8 cellular contexts compared by ENCODE assay signal in the genomic region with DNA sequence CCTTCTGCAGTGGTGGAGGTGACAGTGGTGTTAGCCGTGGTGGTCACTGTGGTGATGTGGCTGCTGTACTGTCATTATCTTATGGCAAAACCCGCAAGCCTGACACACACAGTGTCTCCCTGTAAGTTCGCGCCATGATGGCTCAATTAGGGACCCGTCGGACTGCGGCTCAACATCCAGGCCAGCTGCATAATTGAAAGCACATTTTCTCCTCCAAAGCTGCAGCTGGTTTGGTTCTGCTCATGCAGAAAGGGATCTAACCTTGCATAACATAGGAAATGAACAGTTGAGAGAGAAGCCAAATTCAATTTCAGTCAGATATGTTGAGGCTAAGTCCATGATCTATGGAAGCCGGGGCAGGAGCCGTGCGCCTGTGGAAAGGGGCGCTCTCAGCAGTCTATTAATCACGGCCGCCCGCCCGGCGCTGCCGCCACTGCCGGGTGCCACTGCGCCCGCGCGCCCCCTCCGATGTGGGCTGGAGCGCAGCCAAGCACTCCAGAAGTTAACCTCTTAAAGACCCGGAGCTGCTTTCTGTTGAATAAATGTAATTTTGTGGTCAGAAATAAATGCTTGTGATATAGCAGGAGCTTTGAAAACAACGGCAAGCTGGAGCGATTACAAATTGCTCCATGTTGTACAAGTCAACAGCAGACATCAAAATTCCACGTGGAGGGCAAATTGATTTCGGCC.
DNase-seq lines count a peak whose midpoint lies in the region; ATAC-seq and TF ChIP-seq lines count a peak whose summit lies in the region.

No MANE protein-coding gene starts in this region.

- ATAC-seq in GM18505 (IDR thresholded peaks at IDR 0.05; ENCODE audit: unreplicated experiment) (no peak), GM19397 (IDR thresholded peaks at IDR 0.05; ENCODE audit: unreplicated experiment) (no peak)

- BruUV-seq in mammary epithelial cell (replicated peaks; lab: Mats Ljungman, UMichigan), result no TSS peak

- H3K4me1 ChIP-seq in breast epithelium (no peaks in the 10 kb centered on the region), mammary epithelial cell (ENCODE audit: insufficient read depth, low read length) (peaks cover 9% of the 10 kb centered on the region)

- peak in 1 of 2 donors; percentile 20 for DNase-seq in breast epithelium (ENCODE audit: low spot score in 2 of 2)
- DNase-seq in mammary epithelial cell, result no peak
- DNase-seq in T1000 (lab: John Stamatoyannopoulos, UW), result peak; percentile 21
- DNase-seq in hypothalamus (lab: John Stamatoyannopoulos, UW), result peak in 38 of 51 donors; percentile 7 to 72 (median 36)
- DNase-seq in stromal cell of bone marrow (ENCODE audit: low read depth), result peak; percentile 81
- no peak for DNase-seq in NK-92 treated with Interleukin-12 subunit alpha and Interleukin-12 subunit beta, amount 100 ng/mL, for 24 hours (lab: John Stamatoyannopoulos, UW)

- no peaks in the 10 kb centered on the region for H3K9me3 ChIP-seq in breast epithelium
- H3K9me3 ChIP-seq in mammary epithelial cell (replicated peaks; ENCODE audit: insufficient read depth, low read length), result no peaks in the 10 kb centered on the region

- no peak overlapping the region for H3K4me2 ChIP-seq in mammary epithelial cell (ENCODE audit: insufficient read depth, low read depth, low read length)

- no peak overlapping the region for H2AFZ ChIP-seq in mammary epithelial cell (ENCODE audit: low read depth, low read length)

- no peak overlapping the region for H3K9ac ChIP-seq in mammary epithelial cell (ENCODE audit: insufficient read depth, low read length)

- WGBS in mammary epithelial cell (ENCODE audit: low coverage, missing lambda C conversion rate), result 53% methylated on average over 17 of the region's 29 CpGs

- no peaks in the 10 kb centered on the region for H4K20me1 ChIP-seq in mammary epithelial cell (ENCODE audit: insufficient read depth, low read length)

- H3K4me3 ChIP-seq in breast epithelium (peak overlapping the region; percentile 8 to 45 (median 13)), mammary epithelial cell (replicated peaks in 1 of 3; ENCODE audit: insufficient read depth in 1 of 3, low read depth in 2 of 3, low read length in 3 of 3) (no peak overlapping the region)

- in situ Hi-C loops in mammary epithelial cell (cut with MboI; ENCODE audit: low sequenced_read_pairs in 2 of 2), result no loop called here

- H3K36me3 ChIP-seq in breast epithelium (no peaks in the 10 kb centered on the region), mammary epithelial cell (ENCODE audit: insufficient read depth, low read length) (no peaks in the 10 kb centered on the region)

- CTCF ChIA-PET in mammary epithelial cell (lab: Charles Lee; ENCODE audit: low non-redundant PET), result interaction anchor here (0.6 kb wide), 1 partner anchor 105 kb away, joined by 6 read pairs; no protein-coding TSS in a partner anchor

- TF ChIP-seq CTCF in breast epithelium (IDR thresholded peaks at IDR 0.05) (no peak), mammary epithelial cell (conservative IDR thresholded peaks at IDR 0.05 in 1 of 2, IDR thresholded peaks at IDR 0.05 in 1 of 2; ENCODE audit: extremely low read depth in 1 of 2, insufficient read depth in 1 of 2, low read depth in 1 of 2, low read length in 2 of 2) (no peak)

- no peaks in the 10 kb centered on the region for H3K79me2 ChIP-seq in mammary epithelial cell (ENCODE audit: insufficient read depth, low read length)

- dilution Hi-C loops in mammary epithelial cell (cut with HindIII; ENCODE audit: low sequenced_read_pairs), result loop anchor here (5.0 kb wide), 3 partner anchors 38 to 82 kb away; no protein-coding TSS in a partner anchor

- H3K27ac ChIP-seq in breast epithelium (no peak overlapping the region), mammary epithelial cell (ENCODE audit: insufficient read depth, low read depth, low read length) (no peak overlapping the region)

- TF ChIP-seq POLR2A in breast epithelium (IDR thresholded peaks at IDR 0.05), result no peak
- TF ChIP-seq POLR2A in GM18505 (IDR thresholded peaks at IDR 0.05; ENCODE audit: borderline replicate concordance, extremely low read depth, insufficient read depth, insufficient read length), result no peak

- H3K27me3 ChIP-seq in breast epithelium (no peaks in the 10 kb centered on the region), mammary epithelial cell (ENCODE audit: insufficient read depth, low read length) (no peaks in the 10 kb centered on the region)

- intact Hi-C loops in breast epithelium (cut with DNase I; ENCODE audit: low total_unique reads), result no loop called here
- intact Hi-C loops in mammary epithelial cell (cut with micrococcal nuclease), result no loop called here

Comparison
In these comparisons a context has a peak if more than half of its experiments do, and no peak if none do; other contexts are left out.
1. H3K4me3 ChIP-seq: peak in breast epithelium (3 of 3); none in mammary epithelial cell (0 of 3).
2. DNase-seq: peak in T1000 (single experiment), hypothalamus (38 of 51) and stromal cell of bone marrow (single experiment); none in mammary epithelial cell (single experiment) and NK-92 treated with Interleukin-12 subunit alpha and Interleukin-12 subunit beta, amount 100 ng/mL, for 24 hours (single experiment).